Comparison of ENCODE assay signal across 8 cellular contexts in the genomic region with DNA sequence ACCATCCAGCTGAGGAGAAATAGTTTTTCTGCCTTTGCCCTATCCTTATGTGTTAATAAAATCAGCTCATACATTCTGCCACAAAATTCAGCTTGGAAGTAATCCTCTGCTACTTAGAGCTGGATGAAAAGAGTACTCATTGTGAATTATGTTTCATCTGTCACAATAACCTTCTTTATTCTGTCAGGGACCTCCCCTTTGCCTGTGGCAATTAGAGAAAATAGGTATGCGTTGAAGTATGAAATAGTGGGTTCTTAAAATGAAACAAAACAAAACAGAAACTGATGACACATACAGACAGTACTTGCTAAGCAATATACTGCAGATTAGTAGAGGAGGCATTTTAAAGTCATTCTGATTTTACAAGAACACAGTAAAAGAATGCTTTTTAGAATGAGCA.
A peak's percentile ranks its signal among the peaks of the same experiment; 100 is the strongest.
DNase-seq lines count a peak whose midpoint lies in the region; TF ChIP-seq lines count a peak whose summit lies in the region.

No MANE protein-coding gene starts in this region.

- no peaks in the 10 kb centered on the region for H4K20me1 ChIP-seq in fibroblast of lung (ENCODE audit: control insufficient read depth, extremely low read depth, insufficient read depth, low read length)

- H3K36me3 ChIP-seq in fibroblast of lung (ENCODE audit: control insufficient read depth, insufficient read depth, low read length) (no peaks in the 10 kb centered on the region), skeletal muscle tissue (ENCODE audit: control insufficient read depth in 3 of 3, insufficient read depth in 3 of 3, low read length in 3 of 3) (no peaks in the 10 kb centered on the region), WERI-Rb-1 (no peaks in the 10 kb centered on the region)

- DNase-seq in GM20000 (ENCODE audit: low spot score): peak; percentile 10
- peak; percentile 47 for DNase-seq in NCI-H1105 treated with DMSO at 0.1 percent for 48 hours (lab: John Stamatoyannopoulos, UW)
- peak; percentile 40 to 81 for DNase-seq in fibroblast of lung (ENCODE audit: low read depth in 2 of 2)
- no peak for DNase-seq in WERI-Rb-1
- DNase-seq in iPS-NIHi7 (ENCODE audit: extremely low spot score): no peak
- DNase-seq in SW 1271 (lab: John Stamatoyannopoulos, UW): no peak
- no peak for DNase-seq in putamen (ENCODE audit: low spot score)

- H3K4me3 ChIP-seq in fibroblast of lung (replicated peaks in 1 of 4; ENCODE audit: control extremely low read depth in 1 of 4, insufficient read depth in 1 of 4, low read depth in 3 of 4, low read length in 4 of 4) (peak overlapping the region in 1 of 4 experiments; percentile 27), skeletal muscle tissue (ENCODE audit: low read length in 3 of 3) (peak overlapping the region; percentile 2 to 69 (median 11)), WERI-Rb-1 (ENCODE audit: low read depth, low read length) (no peak overlapping the region)

- H3K4me2 ChIP-seq in fibroblast of lung (ENCODE audit: extremely low read depth, insufficient read depth, low read length): peak overlapping the region; percentile 64

- no peaks in the 10 kb centered on the region for H3K4me1 ChIP-seq in fibroblast of lung (ENCODE audit: control insufficient read depth, extremely low read depth, insufficient read depth, low read length)
- peaks cover 0 to 6% (median 0%) of the 10 kb centered on the region in 3 donors for H3K4me1 ChIP-seq in skeletal muscle tissue (ENCODE audit: control insufficient read depth in 3 of 3, insufficient read depth in 3 of 3, low read length in 3 of 3)

- H3K27me3 ChIP-seq in fibroblast of lung (ENCODE audit: control insufficient read depth, insufficient read depth, low read length) (no peaks in the 10 kb centered on the region), skeletal muscle tissue (ENCODE audit: control insufficient read depth in 3 of 3, insufficient read depth in 3 of 3, low read length in 3 of 3) (no peaks in the 10 kb centered on the region), WERI-Rb-1 (ENCODE audit: insufficient read depth, low read depth, severe bottlenecking) (no peaks in the 10 kb centered on the region)

- TF ChIP-seq CTCF in GM20000 (IDR thresholded peaks at IDR 0.05; ENCODE audit: extremely low read depth, missing control alignments) (no peak), fibroblast of lung (conservative IDR thresholded peaks at IDR 0.05 in 1 of 2, IDR thresholded peaks at IDR 0.05 in 1 of 2; ENCODE audit: low read depth in 1 of 2, low read length in 2 of 2) (no peak), WERI-Rb-1 (IDR thresholded peaks at IDR 0.05; ENCODE audit: low read depth, low read length) (no peak)

- peak overlapping the region; percentile 32 for H2AFZ ChIP-seq in fibroblast of lung (ENCODE audit: low read length)

- H3K9me3 ChIP-seq in fibroblast of lung (ENCODE audit: control insufficient read depth, insufficient read depth, low read depth, low read length) (no peaks in the 10 kb centered on the region), skeletal muscle tissue (ENCODE audit: control insufficient read depth in 3 of 3, low read length in 3 of 3) (no peaks in the 10 kb centered on the region), WERI-Rb-1 (ENCODE audit: severe bottlenecking) (no peaks in the 10 kb centered on the region)

- H3K27ac ChIP-seq in fibroblast of lung (ENCODE audit: insufficient read depth, low read length) (no peak overlapping the region), skeletal muscle tissue (ENCODE audit: low read depth, low read length) (peak overlapping the region; percentile 26), WERI-Rb-1 (no peak overlapping the region)

- no peaks in the 10 kb centered on the region for H3K79me2 ChIP-seq in fibroblast of lung (ENCODE audit: control insufficient read depth, insufficient read depth, low read length)

- no peak overlapping the region for H3K9ac ChIP-seq in fibroblast of lung (ENCODE audit: insufficient read depth, low read length)
- H3K9ac ChIP-seq in skeletal muscle tissue (ENCODE audit: low read depth in 1 of 3, low read length in 3 of 3): peak overlapping the region; percentile 40 to 85 (median 54)

Comparison
In these comparisons a context has a peak if more than half of its experiments do, and no peak if none do; other contexts are left out.
1. DNase-seq: peak in GM20000 (single experiment), NCI-H1105 treated with DMSO at 0.1 percent for 48 hours (single experiment) and fibroblast of lung (2 of 2); none in WERI-Rb-1 (single experiment), iPS-NIHi7 (single experiment), SW 1271 (0 of 2) and putamen (single experiment).